ENCODE assay signal across 22 cellular contexts in genomic region chr10:77249901-77250459, GRCh38.
"Had no signal": no experiment of that assay in that cellular context is flagged by ENCODE, and none has a peak within 500 bp of the region (broad histone marks: within the 10 kb centered on the region; RNA-seq: fewer than 3 reads in every experiment).

No MANE protein-coding gene starts in this region.

- DNase-seq: activated CD4-positive, CD25-positive, alpha-beta regulatory T cell treated with anti-CD3 and anti-CD28 coated beads, Interleukin-2, amount 50 U/mL, for 72 hours; activated CD8-positive, alpha-beta memory T cell treated with anti-CD3 and anti-CD28 coated beads for 24 hours; activated CD8-positive, alpha-beta memory T cell treated with anti-CD3 and anti-CD28 coated beads, Interleukin-2, amount 50 U/mL, for 48 hours; activated effector memory CD4-positive, alpha-beta T cell treated with Interleukin-2 at 50 U/mL for 16 hours; activated naive CD4-positive, alpha-beta T cell treated with anti-CD3 and anti-CD28 coated beads, Interleukin-2, amount 10 ng/mL, durations not matched to agents 7 days and 5 days; activated naive CD8-positive, alpha-beta T cell treated with anti-CD3 and anti-CD28 coated beads, Interleukin-2, amount 50 U/mL, for 24 hours; activated T-cell treated with anti-CD3 and anti-CD28 coated beads, Interleukin-2, amount 50 U/mL, for 48 hours; anterior cingulate cortex; effector CD4-positive, alpha-beta T cell; hippocampal formation; islet precursor cell; naive thymus-derived CD4-positive, alpha-beta T cell; right cardiac atrium; stimulated activated CD4-positive, alpha-beta T cell treated with anti-CD3 and anti-CD28 coated beads, Interleukin-4, amount 100 ng/mL, for 1 hour; T-helper 2 cell had no signal

- H3K9me3 ChIP-seq: breast epithelium, prostate gland, thoracic aorta had no signal

- H3K27ac ChIP-seq: breast epithelium, neural progenitor cell, prostate gland, VCaP had no signal

- H3K27me3 ChIP-seq: breast epithelium, neural progenitor cell had no signal

- ATAC-seq: activated naive CD8-positive, alpha-beta T cell treated with anti-CD3 and anti-CD28 coated beads, Interleukin-2, amount 50 U/mL, for 24 hours; naive thymus-derived CD4-positive, alpha-beta T cell; right cardiac atrium; stimulated activated effector memory CD8-positive, alpha-beta T cell treated with anti-CD3 and anti-CD28 coated beads, Interleukin-12 subunit alpha, Interleukin-12 subunit beta, amount 100 ng/mL, for 72 hours had no signal

- H3K4me3 ChIP-seq: breast epithelium, neural progenitor cell, prostate gland, smooth muscle cell, thoracic aorta had no signal

- H3K36me3 ChIP-seq: breast epithelium, neural progenitor cell, prostate gland, thoracic aorta had no signal

- H3K4me1 ChIP-seq: breast epithelium, prostate gland had no signal
